Comparison of ENCODE assay signal across 1 cellular context in genomic region chr1:61268546-61269243, GRCh38.
TF ChIP-seq lines count a peak whose summit lies in the region.

No MANE protein-coding gene starts in this region.

TF ChIP-seq in HepG2, 621 proteins besides CTCF, POLR2A, EP300 and RAD21 (continued from another document):
- peak; percentile 19; the same call in 1 of the 2 replicates for TF ChIP-seq ARID5B (CRISPR knock-in tag; IDR thresholded peaks at IDR 0.05)
- peak; percentile 10; the same call in 1 of the 2 replicates for TF ChIP-seq RXRB (CRISPR knock-in tag; IDR thresholded peaks at IDR 0.05; ENCODE audit: borderline replicate concordance)
- TF ChIP-seq ZNF382 (CRISPR knock-in tag; IDR thresholded peaks at IDR 0.05; ENCODE audit: borderline replicate concordance): no peak
- no peak for TF ChIP-seq SOX13 (IDR thresholded peaks at IDR 0.05)
- 0 out of 4 replicates have a peak, but pooled peaks of 1 of the 2 experiments have one; percentile 12 for TF ChIP-seq SOX13 (CRISPR knock-in tag; conservative IDR thresholded peaks at IDR 0.05 in 1 of 2, IDR thresholded peaks at IDR 0.05 in 1 of 2)
- peak; percentile 28; the same call in 1 of the 2 replicates for TF ChIP-seq TBX2 (CRISPR knock-in tag; IDR thresholded peaks at IDR 0.05; ENCODE audit: borderline replicate concordance)
- TF ChIP-seq SAP130 (CRISPR knock-in tag; IDR thresholded peaks at IDR 0.05; ENCODE audit: low read depth): 0 out of 2 replicates have a peak, but pooled peaks have one; percentile 19
- peak; percentile 44; the same call in 1 of the 2 replicates for TF ChIP-seq SOX5 (CRISPR knock-in tag; IDR thresholded peaks at IDR 0.05; ENCODE audit: borderline replicate concordance)
- TF ChIP-seq ZNF263 (CRISPR knock-in tag; IDR thresholded peaks at IDR 0.05): peak; percentile 90
